26 cellular contexts compared by ENCODE assay signal in genomic region chr2:95204396-95204795, GRCh38.
"Had no signal": no experiment of that assay in that cellular context is flagged by ENCODE, and none has a peak within 500 bp of the region (broad histone marks: within the 10 kb centered on the region; RNA-seq: fewer than 3 reads in every experiment).

No MANE protein-coding gene starts in this region.

- ATAC-seq: left ventricle myocardium superior; natural killer cell; sciatic nerve; stimulated activated naive CD8-positive, alpha-beta T cell treated with anti-CD3 and anti-CD28 coated beads, Interleukin-15, amount 100 ng/mL, for 72 hours had no signal

- H3K27ac ChIP-seq: dorsolateral prefrontal cortex, ovary, suprapubic skin, transverse colon, vagina had no signal

- H3K27me3 Mint-ChIP-seq: stimulated activated naive CD8-positive, alpha-beta T cell treated with anti-CD3 and anti-CD28 coated beads, Interleukin-15, amount 100 ng/mL, for 72 hours had no signal

- H3K4me3 Mint-ChIP-seq: memory B cell; natural killer cell; stimulated activated naive CD8-positive, alpha-beta T cell treated with anti-CD3 and anti-CD28 coated beads, Interleukin-15, amount 100 ng/mL, for 72 hours had no signal

- H3K27me3 ChIP-seq: dorsolateral prefrontal cortex, ovary, suprapubic skin, transverse colon, vagina had no signal

- H3K36me3 ChIP-seq: ovary, transverse colon, vagina had no signal

- H3K9me3 Mint-ChIP-seq: natural killer cell had no signal

- H3K9me3 ChIP-seq: ovary, suprapubic skin, vagina had no signal

- FAIRE-seq: colon, frontal cortex had no signal

- DNase-seq: dorsolateral prefrontal cortex; effector CD4-positive, alpha-beta T cell; hypothalamus; immature natural killer cell; islet precursor cell; kidney glomerular epithelial cell; left ventricle myocardium superior; natural killer cell; occipital lobe; ovary; posterior cingulate gyrus; stimulated activated CD4-positive, alpha-beta T cell treated with anti-CD3 and anti-CD28 coated beads, Interleukin-12 subunit alpha, Interleukin-12 subunit beta, amount 100 ng/mL, for 4 hours; stimulated activated CD4-positive, alpha-beta T cell treated with anti-CD3 and anti-CD28 coated beads, Interleukin-1b, Interleukin-23, amount 100 ng/mL, for 48 hours; stimulated activated CD4-positive, alpha-beta T cell treated with anti-CD3 and anti-CD28 coated beads, Interleukin-4, amount 100 ng/mL, for 1 hour; stimulated activated CD8-positive, alpha-beta memory T cell treated with anti-CD3 and anti-CD28 coated beads, Interleukin-4, amount 100 ng/mL, for 48 hours; stimulated activated naive CD4-positive, alpha-beta T cell; stimulated activated naive CD8-positive, alpha-beta T cell treated with anti-CD3 and anti-CD28 coated beads, Interleukin-15, amount 100 ng/mL, for 72 hours; transverse colon had no signal

- H3K4me3 ChIP-seq: dorsolateral prefrontal cortex, lung, ovary, smooth muscle cell, suprapubic skin, transverse colon, vagina had no signal

- H3K27ac Mint-ChIP-seq: immature natural killer cell; memory B cell; natural killer cell; stimulated activated naive CD8-positive, alpha-beta T cell treated with anti-CD3 and anti-CD28 coated beads, Interleukin-15, amount 100 ng/mL, for 72 hours had no signal

- H3K4me2 ChIP-seq: smooth muscle cell had no signal
